In genomic region chr9:134329886-134330285, GRCh38 we compare ENCODE assay signal across 11 cellular contexts. TPM values are rescaled to one million over a fixed set of nuclear protein-coding genes. Genes with fewer than 3 reads are reported as not detected.
DNase-seq lines count a peak whose midpoint lies in the region; ATAC-seq and TF ChIP-seq lines count a peak whose summit lies in the region.
"Had no signal": no experiment of that assay in that cellular context is flagged by ENCODE, and none has a peak within 500 bp of the region (broad histone marks: within the 10 kb centered on the region; RNA-seq: fewer than 3 reads in every experiment).

No MANE protein-coding gene starts in this region.

- POLR2A ChIA-PET in Panc1 (lab: Charles Lee): no interaction called here

- H3K27ac ChIP-seq in Panc1 (ENCODE audit: low read length) (peak overlapping the region; percentile 84), tibial artery (peak overlapping the region; percentile 84 to 94)

- CTCF ChIA-PET in Panc1 (lab: Charles Lee): no interaction called here

- in situ Hi-C loops in Panc1 (cut with HindIII; ENCODE audit: low pct_unique_long_range_greater_than_20kb, low sequenced_read_pairs): no loop called here

- intact Hi-C loops in Panc1 (cut with micrococcal nuclease; ENCODE audit: unreplicated experiment): loop anchor here (10.0 kb wide), 1 partner anchor 155 kb away; no protein-coding TSS in a partner anchor
- intact Hi-C loops in tibial artery (cut with DNase I; ENCODE audit: low total_unique reads): loop anchor here (5.0 kb wide), 2 partner anchors 42 to 102 kb away; no protein-coding TSS in a partner anchor

- no peaks in the 10 kb centered on the region for H3K27me3 ChIP-seq in Panc1 (ENCODE audit: control insufficient read depth, insufficient read depth, low read length)
- no peaks in the 10 kb centered on the region for H3K27me3 ChIP-seq in mucosa of stomach (ENCODE audit: control insufficient read depth, insufficient read depth, low read length)
- H3K27me3 ChIP-seq in tibial artery: no peaks in the 10 kb centered on the region

- peaks cover 2% of the 10 kb centered on the region; the same call in 1 of the 2 replicates for H3K36me3 ChIP-seq in Panc1 (ENCODE audit: control insufficient read depth, insufficient read depth, low read length)
- H3K36me3 ChIP-seq in mucosa of stomach (ENCODE audit: control insufficient read depth, insufficient read depth, low read length): no peaks in the 10 kb centered on the region
- no peaks in the 10 kb centered on the region for H3K36me3 ChIP-seq in tibial artery

- peak overlapping the region; percentile 82 for H3K9ac ChIP-seq in mucosa of stomach (ENCODE audit: low read length)

- DNase-seq in Panc1 (ENCODE audit: low read depth, low spot score) (no peak), tibial artery (peak in 1 of 2 donors; percentile 85), T-helper 9 cell (no peak), SHP77 (lab: John Stamatoyannopoulos, UW) (no peak), NOMO-1 (lab: John Stamatoyannopoulos, UW; ENCODE audit: unreplicated experiment in 2 of 2) (no peak)
- DNase-seq in effector CD8-positive, alpha-beta T cell (lab: John Stamatoyannopoulos, UW): no peak
- DNase-seq: NCI-H526; stimulated activated CD4-positive, alpha-beta T cell treated with anti-CD3 and anti-CD28 coated beads, Interleukin-2, amount 100 ng/mL, for 48 hours; T1000 had no signal

- TF ChIP-seq CTCF in Panc1 (IDR thresholded peaks at IDR 0.05) (no peak), tibial artery (IDR thresholded peaks at IDR 0.05) (no peak)

- H3K9me3 ChIP-seq in Panc1 (ENCODE audit: control insufficient read depth, insufficient read depth, low read depth, low read length) (no peaks in the 10 kb centered on the region), mucosa of stomach (ENCODE audit: control insufficient read depth, low read length) (no peaks in the 10 kb centered on the region), tibial artery (no peaks in the 10 kb centered on the region)

- no TSS peak for BruUV-seq in Panc1 (replicated peaks; lab: Mats Ljungman, UMichigan)

- peaks cover 15% of the 10 kb centered on the region for H3K4me1 ChIP-seq in Panc1 (ENCODE audit: control insufficient read depth, insufficient read depth, low read length)
- peaks cover 78% of the 10 kb centered on the region for H3K4me1 ChIP-seq in mucosa of stomach (ENCODE audit: control insufficient read depth, insufficient read depth, low read length)
- H3K4me1 ChIP-seq in tibial artery: peaks cover 5 to 84% (median 78%) of the 10 kb centered on the region in 4 donors

- ATAC-seq in Panc1: no peak
- peak; percentile 39 for ATAC-seq in esophagus mucosa

- no peak overlapping the region; a peak in 1 of 4 replicates for H3K4me3 ChIP-seq in Panc1 (ENCODE audit: low read depth in 2 of 2, low read length in 2 of 2)
- H3K4me3 ChIP-seq in mucosa of stomach (ENCODE audit: low read length): no peak overlapping the region
- H3K4me3 ChIP-seq in tibial artery: peak overlapping the region; percentile 86 to 89

RNA-seq across cellular contexts. Expression of gene RXRA, which starts 3.6 kb away (rescaled TPM):
- total RNA-seq in Panc1 (2021; ENCODE audit: unreplicated experiment): 31.6 TPM
- polyA plus RNA-seq in Panc1 (2012; ENCODE audit: insufficient read length): 45.8 TPM
- total RNA-seq in esophagus mucosa: 52.4 TPM

Comparison
In these comparisons a context has a peak if more than half of its experiments do, and no peak if none do; other contexts are left out.
1. H3K4me3 ChIP-seq: peak in tibial artery (2 of 2); none in Panc1 (0 of 2) and mucosa of stomach (single experiment).